In genomic region chr11:118415739-118416068, GRCh38 we compare ENCODE assay signal across 8 cellular contexts. TPM values are rescaled to one million over a fixed set of nuclear protein-coding genes. Genes with fewer than 3 reads are reported as not detected.
DNase-seq lines count a peak whose midpoint lies in the region; ATAC-seq and TF ChIP-seq lines count a peak whose summit lies in the region.

No MANE protein-coding gene starts in this region.

- H3K36me3 ChIP-seq in colonic mucosa = no peaks in the 10 kb centered on the region
- peaks cover 0 to 11% (median 0%) of the 10 kb centered on the region in 3 experiments for H3K36me3 ChIP-seq in naive thymus-derived CD4-positive, alpha-beta T cell (ENCODE audit: control insufficient read depth in 2 of 3, insufficient read depth in 3 of 3, low read length in 3 of 3)

- H3K9me3 Mint-ChIP-seq in activated T-cell treated with anti-CD3 and anti-CD28 coated beads, Interleukin-2, amount 50 U/mL, for 4 hours = no peaks in the 10 kb centered on the region
- no peaks in the 10 kb centered on the region for H3K9me3 Mint-ChIP-seq in naive thymus-derived CD4-positive, alpha-beta T cell

- no peak for TF ChIP-seq CTCF in colonic mucosa (IDR thresholded peaks at IDR 0.05)

- H3K4me1 ChIP-seq in colonic mucosa = no peaks in the 10 kb centered on the region
- H3K4me1 ChIP-seq in naive thymus-derived CD4-positive, alpha-beta T cell (ENCODE audit: control insufficient read depth in 2 of 2, insufficient read depth in 2 of 2, low read length in 2 of 2) = no peaks in the 10 kb centered on the region

- no peaks in the 10 kb centered on the region for H3K4me1 Mint-ChIP-seq in activated T-cell treated with anti-CD3 and anti-CD28 coated beads, Interleukin-2, amount 50 U/mL, for 4 hours (ENCODE audit: low read depth)
- peaks cover 0 to 9% (median 0%) of the 10 kb centered on the region in 7 donors for H3K4me1 Mint-ChIP-seq in naive thymus-derived CD4-positive, alpha-beta T cell

- no peak overlapping the region for H3K9ac ChIP-seq in colonic mucosa (ENCODE audit: low read depth in 2 of 2, low read length in 2 of 2)

- no peak overlapping the region for H3K4me3 ChIP-seq in colonic mucosa
- H3K4me3 ChIP-seq in naive thymus-derived CD4-positive, alpha-beta T cell (ENCODE audit: low read length) = no peak overlapping the region

- peak; percentile 85 to 90 for ATAC-seq in activated T-cell treated with anti-CD3 and anti-CD28 coated beads, Interleukin-2, amount 50 U/mL, for 4 hours
- ATAC-seq in naive thymus-derived CD4-positive, alpha-beta T cell = peak; percentile 83

- intact Hi-C loops in colonic mucosa (cut with DNase I) = no loop called here
- intact Hi-C loops in naive thymus-derived CD4-positive, alpha-beta T cell (cut with micrococcal nuclease) = no loop called here

- H3K27me3 Mint-ChIP-seq in activated T-cell treated with anti-CD3 and anti-CD28 coated beads, Interleukin-2, amount 50 U/mL, for 4 hours (ENCODE audit: low read depth) = no peaks in the 10 kb centered on the region
- H3K27me3 Mint-ChIP-seq in naive thymus-derived CD4-positive, alpha-beta T cell = no peaks in the 10 kb centered on the region

- no peak overlapping the region for H3K27ac ChIP-seq in colonic mucosa
- H3K27ac ChIP-seq in naive thymus-derived CD4-positive, alpha-beta T cell (ENCODE audit: low read depth, low read length) = no peak overlapping the region

- POLR2A ChIA-PET in naive thymus-derived CD4-positive, alpha-beta T cell (lab: Charles Lee) = interaction anchor here (0.6 to 0.7 kb wide), 2 partner anchors 35 to 231 kb away, joined by 3 read pairs; no protein-coding TSS in a partner anchor

- H3K27me3 ChIP-seq in colonic mucosa = no peaks in the 10 kb centered on the region
- no peaks in the 10 kb centered on the region for H3K27me3 ChIP-seq in naive thymus-derived CD4-positive, alpha-beta T cell (ENCODE audit: control insufficient read depth in 2 of 2, insufficient read depth in 2 of 2, low read length in 2 of 2)

- CTCF ChIA-PET in naive thymus-derived CD4-positive, alpha-beta T cell (lab: Charles Lee) = no interaction called here

- H3K27ac Mint-ChIP-seq in naive thymus-derived CD4-positive, alpha-beta T cell = no peak overlapping the region

- H3K4me3 Mint-ChIP-seq in activated T-cell treated with anti-CD3 and anti-CD28 coated beads, Interleukin-2, amount 50 U/mL, for 4 hours = no peak overlapping the region
- no peak overlapping the region for H3K4me3 Mint-ChIP-seq in naive thymus-derived CD4-positive, alpha-beta T cell

- H3K36me3 Mint-ChIP-seq in activated T-cell treated with anti-CD3 and anti-CD28 coated beads, Interleukin-2, amount 50 U/mL, for 4 hours (ENCODE audit: insufficient read depth) = peaks cover 2% of the 10 kb centered on the region
- peaks cover 0 to 9% (median 0%) of the 10 kb centered on the region in 5 donors for H3K36me3 Mint-ChIP-seq in naive thymus-derived CD4-positive, alpha-beta T cell

- no peak for DNase-seq in activated T-cell treated with anti-CD3 and anti-CD28 coated beads, Interleukin-2, amount 50 U/mL, for 4 hours
- no peak for DNase-seq in activated T-cell treated with anti-CD3 and anti-CD28 coated beads, Interleukin-2, amount 50 U/mL, for 1 hour
- DNase-seq in NCI-H69 (lab: John Stamatoyannopoulos, UW) (peak; percentile 67), colonic mucosa (peak; percentile 53), HuH-7.5 (ENCODE audit: low spot score) (no peak), COR-L47 (lab: John Stamatoyannopoulos, UW) (no peak), NCI-H1092 (lab: John Stamatoyannopoulos, UW) (no peak)
- DNase-seq in naive thymus-derived CD4-positive, alpha-beta T cell = peak in 1 of 9 donors; percentile 28

- no peaks in the 10 kb centered on the region for H3K9me3 ChIP-seq in colonic mucosa
- H3K9me3 ChIP-seq in naive thymus-derived CD4-positive, alpha-beta T cell (ENCODE audit: control insufficient read depth in 2 of 3, low read length in 3 of 3) = no peaks in the 10 kb centered on the region

RNA-seq across cellular contexts. Expression of gene ATP5MG, which starts 14.3 kb away (rescaled TPM):
- total RNA-seq in activated T-cell treated with anti-CD3 and anti-CD28 coated beads, Interleukin-2, amount 50 U/mL, for 4 hours = 100 to 1,000 TPM; 236 to 266 (median 251) TPM
- total RNA-seq in colonic mucosa = 100 to 1,000 TPM; 282 to 380 TPM
- 100 to 1,000 TPM; 140 to 241 (median 154) TPM for total RNA-seq in naive thymus-derived CD4-positive, alpha-beta T cell
- 100 to 1,000 TPM; 525 to 842 TPM for polyA plus RNA-seq in naive thymus-derived CD4-positive, alpha-beta T cell

RNA-seq across cellular contexts. Expression of gene KMT2A, which starts 20.6 kb away (rescaled TPM):
- 10 to 100 TPM; 42.5 to 54.8 (median 44.1) TPM for total RNA-seq in activated T-cell treated with anti-CD3 and anti-CD28 coated beads, Interleukin-2, amount 50 U/mL, for 4 hours
- 10 to 100 TPM; 33.8 to 45.1 TPM for total RNA-seq in colonic mucosa
- total RNA-seq in naive thymus-derived CD4-positive, alpha-beta T cell = 100 to 1,000 TPM; 140 to 192 (median 161) TPM
- polyA plus RNA-seq in naive thymus-derived CD4-positive, alpha-beta T cell = 10 to 100 TPM; 19.6 to 32.9 TPM

RNA-seq across cellular contexts. Expression of gene UBE4A, which starts 56.3 kb away (rescaled TPM):
- 10 to 100 TPM; 43.7 to 45.1 (median 45.0) TPM for total RNA-seq in activated T-cell treated with anti-CD3 and anti-CD28 coated beads, Interleukin-2, amount 50 U/mL, for 4 hours
- 10 to 100 TPM; 44.8 to 46.9 TPM for total RNA-seq in colonic mucosa
- 10 to 100 TPM; 38.4 to 54.5 (median 46.9) TPM for total RNA-seq in naive thymus-derived CD4-positive, alpha-beta T cell
- 10 to 100 TPM; 20.3 to 31.7 TPM for polyA plus RNA-seq in naive thymus-derived CD4-positive, alpha-beta T cell

Comparison
In these comparisons a context has a peak if more than half of its experiments do, and no peak if none do; other contexts are left out.
1. DNase-seq: peak in NCI-H69 (single experiment) and colonic mucosa (single experiment); none in activated T-cell treated with anti-CD3 and anti-CD28 coated beads, Interleukin-2, amount 50 U/mL, for 4 hours (single experiment), activated T-cell treated with anti-CD3 and anti-CD28 coated beads, Interleukin-2, amount 50 U/mL, for 1 hour (single experiment), HuH-7.5 (single experiment), COR-L47 (single experiment) and NCI-H1092 (single experiment).